In genomic region chr17:33511670-33512069, GRCh38 we compare ENCODE assay signal across 15 cellular contexts.
"Had no signal": no experiment of that assay in that cellular context is flagged by ENCODE, and none has a peak within 500 bp of the region (broad histone marks: within the 10 kb centered on the region; RNA-seq: fewer than 3 reads in every experiment).

No MANE protein-coding gene starts in this region.

- DNase-seq: activated CD4-positive, CD25-positive, alpha-beta regulatory T cell treated with anti-CD3 and anti-CD28 coated beads, Interleukin-2, amount 50 U/mL, for 72 hours; activated gamma-delta T cell; activated naive CD8-positive, alpha-beta T cell treated with anti-CD3 and anti-CD28 coated beads, Interleukin-2, amount 50 U/mL, for 24 hours; activated T-cell treated with anti-CD3 and anti-CD28 coated beads, Interleukin-2, amount 50 U/mL, for 1 hour; foreskin fibroblast; glutamatergic neuron; mucosa of descending colon; occipital lobe; stimulated activated CD4-positive, alpha-beta T cell treated with anti-CD3 and anti-CD28 coated beads, Interleukin-2, amount 100 ng/mL, for 48 hours; T-helper 9 cell; testis; upper lobe of right lung had no signal

- H3K9me3 Mint-ChIP-seq: activated naive CD8-positive, alpha-beta T cell treated with anti-CD3 and anti-CD28 coated beads, Interleukin-2, amount 50 U/mL, for 24 hours; stimulated activated naive CD8-positive, alpha-beta T cell treated with anti-CD3 and anti-CD28 coated beads, Interleukin-15, Interleukin-2, amounts not matched to agents 100 ng/mL and 50 ng/mL, for 24 hours had no signal

- ATAC-seq: activated naive CD8-positive, alpha-beta T cell treated with anti-CD3 and anti-CD28 coated beads, Interleukin-2, amount 50 U/mL, for 24 hours; mucosa of descending colon; upper lobe of right lung had no signal

- H3K27me3 ChIP-seq: esophagus muscularis mucosa, testis, upper lobe of right lung had no signal

- H3K4me3 ChIP-seq: esophagus muscularis mucosa, mucosa of descending colon, testis, upper lobe of right lung had no signal

- H3K27ac ChIP-seq: esophagus muscularis mucosa, testis, upper lobe of right lung had no signal

- H3K36me3 ChIP-seq: esophagus muscularis mucosa, upper lobe of right lung had no signal

- H3K4me1 ChIP-seq: testis, upper lobe of right lung had no signal

- H3K27ac Mint-ChIP-seq: activated naive CD8-positive, alpha-beta T cell treated with anti-CD3 and anti-CD28 coated beads, Interleukin-2, amount 50 U/mL, for 24 hours; nephron; stimulated activated naive CD8-positive, alpha-beta T cell treated with anti-CD3 and anti-CD28 coated beads, Interleukin-15, Interleukin-2, amounts not matched to agents 100 ng/mL and 50 ng/mL, for 24 hours had no signal

- H3K4me3 Mint-ChIP-seq: activated naive CD8-positive, alpha-beta T cell treated with anti-CD3 and anti-CD28 coated beads, Interleukin-2, amount 50 U/mL, for 24 hours; nephron; stimulated activated naive CD8-positive, alpha-beta T cell treated with anti-CD3 and anti-CD28 coated beads, Interleukin-15, Interleukin-2, amounts not matched to agents 100 ng/mL and 50 ng/mL, for 24 hours had no signal

- H3K9me3 ChIP-seq: esophagus muscularis mucosa, mucosa of descending colon, testis, upper lobe of right lung had no signal
